14 cellular contexts compared by ENCODE assay signal in the genomic region with DNA sequence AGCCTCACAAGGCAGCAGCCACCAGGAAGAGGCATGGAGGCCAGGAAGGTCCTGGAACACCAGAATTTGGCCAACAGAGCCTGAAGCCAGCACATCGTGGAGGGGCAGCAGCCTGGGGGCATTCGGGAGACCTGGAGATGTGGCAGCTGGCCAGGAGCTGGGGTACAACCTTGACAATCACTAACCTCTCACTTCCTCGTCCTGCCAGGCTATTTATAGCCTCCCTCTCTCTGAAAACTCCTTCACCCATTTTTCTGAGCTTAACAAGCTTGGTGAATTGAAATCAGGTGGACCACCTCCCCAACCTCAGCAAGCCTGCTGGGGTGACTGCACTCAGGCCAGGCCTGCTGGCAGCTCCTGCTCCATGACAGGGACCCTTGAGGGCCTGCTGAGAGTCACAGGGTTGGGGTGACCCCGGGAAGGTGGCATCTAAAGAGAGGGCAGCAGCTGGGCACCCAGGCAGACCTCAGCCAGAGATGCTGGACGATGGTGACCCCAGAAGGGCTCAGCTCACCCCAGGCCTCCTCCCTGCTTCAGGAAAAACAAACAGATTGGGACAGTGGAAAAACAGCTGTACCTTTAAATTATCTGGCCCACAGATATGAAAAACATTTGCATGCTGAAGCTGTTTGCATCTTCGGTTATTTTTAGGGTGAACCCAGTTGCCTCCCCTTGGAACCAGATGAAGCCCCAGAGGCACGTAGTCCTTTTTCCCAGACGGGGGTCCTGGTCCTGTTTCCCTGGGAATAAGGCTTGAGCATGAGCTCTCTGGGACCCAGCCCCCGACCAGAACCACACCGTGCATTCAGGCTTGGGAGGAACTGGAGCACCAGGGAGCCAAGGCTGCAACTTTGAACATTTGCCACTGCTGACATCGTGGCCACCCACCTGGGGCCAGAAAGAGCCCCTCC.
DNase-seq lines count a peak whose midpoint lies in the region; ATAC-seq, FAIRE-seq and TF ChIP-seq lines count a peak whose summit lies in the region.
"Had no signal": no experiment of that assay in that cellular context is flagged by ENCODE, and none has a peak within 500 bp of the region (broad histone marks: within the 10 kb centered on the region; RNA-seq: fewer than 3 reads in every experiment).

No MANE protein-coding gene starts in this region.

- no peak overlapping the region for H3K9ac ChIP-seq in SK-N-SH

- DNase-seq in SK-N-SH (no peak), HTR-8/SVneo (ENCODE audit: insufficient read length, low spot score) (no peak), hypothalamus (lab: John Stamatoyannopoulos, UW) (no peak)
- no peak for DNase-seq in activated CD4-positive, alpha-beta T cell treated with anti-CD3 and anti-CD28 coated beads, Interleukin-2, amount 50 U/mL, for 1 hour
- DNase-seq: activated CD4-positive, alpha-beta T cell treated with anti-CD3 and anti-CD28 coated beads for 1 hour; amniotic stem cell; H7; ovary had no signal

- no peak for TF ChIP-seq EP300 in SK-N-SH (IDR thresholded peaks at IDR 0.05; ENCODE audit: borderline replicate concordance in 1 of 2, low read depth in 1 of 2, low read length in 1 of 2)

- no peak for TF ChIP-seq CTCF in SK-N-SH (IDR thresholded peaks at IDR 0.05)
- no peak for TF ChIP-seq CTCF in HEK293 (tag by site-specific recombination; IDR thresholded peaks at IDR 0.05)

- TF ChIP-seq RAD21 in SK-N-SH (IDR thresholded peaks at IDR 0.05; ENCODE audit: low read length): no peak

- H3K36me3 ChIP-seq in SK-N-SH (replicated peaks in 1 of 2; ENCODE audit: control insufficient read depth in 1 of 2, insufficient read depth in 2 of 2, low read length in 1 of 2) (no peaks in the 10 kb centered on the region), HEK293 (ENCODE audit: control insufficient read depth in 2 of 2, insufficient read depth in 1 of 2, low read length in 2 of 2) (no peaks in the 10 kb centered on the region)
- H3K36me3 ChIP-seq: ovary, thoracic aorta had no signal

- H3K27ac Mint-ChIP-seq in stimulated activated memory B cell treated with anti-CD40 and anti-IgM and Interleukin-4, amounts not matched to agents 10 μg/mL and 1 μg/mL and 100 μg/mL, for 72 hours: peak overlapping the region; percentile 97
- H3K27ac Mint-ChIP-seq: dendritic cell treated with granulocyte-macrophage colony-stimulating factor and Interleukin-4, amounts not matched to agents 40 ng/mL and 50 ng/mL, for 4 days had no signal

- H3K27ac ChIP-seq in SK-N-SH (ENCODE audit: low read depth in 2 of 2, low read length in 1 of 2) (no peak overlapping the region), HEK293 (ENCODE audit: extremely low read depth, low read depth, low read length) (no peak overlapping the region), cingulate gyrus (ENCODE audit: low read depth, low read length) (peak overlapping the region; percentile 47)
- H3K27ac ChIP-seq: thoracic aorta had no signal

- H3K4me3 Mint-ChIP-seq in stimulated activated memory B cell treated with anti-CD40 and anti-IgM and Interleukin-4, amounts not matched to agents 10 μg/mL and 1 μg/mL and 100 μg/mL, for 72 hours: peak overlapping the region; percentile 67
- H3K4me3 Mint-ChIP-seq: dendritic cell treated with granulocyte-macrophage colony-stimulating factor and Interleukin-4, amounts not matched to agents 40 ng/mL and 50 ng/mL, for 4 days had no signal

- POLR2A ChIA-PET in SK-N-SH (lab: Yijun Ruan, JAX): no interaction called here
- POLR2A ChIA-PET in HEK293 (lab: Yijun Ruan, JAX): no interaction called here

- no peaks in the 10 kb centered on the region for H3K9me3 ChIP-seq in SK-N-SH
- no peaks in the 10 kb centered on the region for H3K9me3 ChIP-seq in HEK293 (ENCODE audit: control insufficient read depth, insufficient read depth, low read depth, low read length)
- H3K9me3 ChIP-seq: ovary, thoracic aorta had no signal

- ATAC-seq in SK-N-SH treated with all-trans-retinoic acid at 6 μM for 48 hours: no peak
- peak; percentile 76 for ATAC-seq in stimulated activated memory B cell treated with anti-CD40 and anti-IgM and Interleukin-4, amounts not matched to agents 10 μg/mL and 1 μg/mL and 100 μg/mL, for 72 hours

- no peaks in the 10 kb centered on the region for H3K27me3 Mint-ChIP-seq in stimulated activated memory B cell treated with anti-CD40 and anti-IgM and Interleukin-4, amounts not matched to agents 10 μg/mL and 1 μg/mL and 100 μg/mL, for 72 hours
- H3K27me3 Mint-ChIP-seq: dendritic cell treated with granulocyte-macrophage colony-stimulating factor and Interleukin-4, amounts not matched to agents 40 ng/mL and 50 ng/mL, for 4 days had no signal

- no peaks in the 10 kb centered on the region for H3K9me3 Mint-ChIP-seq in stimulated activated memory B cell treated with anti-CD40 and anti-IgM and Interleukin-4, amounts not matched to agents 10 μg/mL and 1 μg/mL and 100 μg/mL, for 72 hours
- H3K9me3 Mint-ChIP-seq: dendritic cell treated with granulocyte-macrophage colony-stimulating factor and Interleukin-4, amounts not matched to agents 40 ng/mL and 50 ng/mL, for 4 days had no signal

- no peaks in the 10 kb centered on the region for H3K27me3 ChIP-seq in SK-N-SH (ENCODE audit: insufficient read depth)
- H3K27me3 ChIP-seq: ovary had no signal

- CTCF ChIA-PET in SK-N-SH (lab: Yijun Ruan, JAX) (interaction anchor here (0.6 to 1.3 kb wide), 3 partner anchors 41 to 102 kb away, joined by 3 to 4 read pairs (median 3); no protein-coding TSS in a partner anchor), HEK293 (lab: Yijun Ruan, JAX) (no interaction called here)

- H3K79me2 ChIP-seq in SK-N-SH (ENCODE audit: insufficient read depth): 0 out of 2 replicates have a peak, but pooled peaks cover 5% of the 10 kb centered on the region

- peaks cover 3% of the 10 kb centered on the region for H3F3A ChIP-seq in SK-N-SH (replicated peaks; ENCODE audit: insufficient read depth)

- no peaks in the 10 kb centered on the region for H4K20me1 ChIP-seq in SK-N-SH (ENCODE audit: insufficient read depth)

- H3K4me3 ChIP-seq in SK-N-SH (ENCODE audit: low read depth in 2 of 2, low read length in 1 of 2) (no peak overlapping the region), HEK293 (ENCODE audit: low read depth, low read length) (no peak overlapping the region)
- H3K4me3 ChIP-seq: ovary, thoracic aorta had no signal

- H3K4me2 ChIP-seq in SK-N-SH: peak overlapping the region; percentile 16; the same call in 1 of the 2 replicates

- peaks cover 64% of the 10 kb centered on the region for H3K4me1 Mint-ChIP-seq in stimulated activated memory B cell treated with anti-CD40 and anti-IgM and Interleukin-4, amounts not matched to agents 10 μg/mL and 1 μg/mL and 100 μg/mL, for 72 hours

- no peak for FAIRE-seq in HTR-8/SVneo (lab: Jason Lieb, UNC)

- WGBS in SK-N-SH (ENCODE audit: low lambda C conversion rate): 91% methylated on average over 4 of the region's 11 CpGs

- peaks cover 9 to 20% of the 10 kb centered on the region in 2 experiments; a peak in 3 of 4 replicates for H3K4me1 ChIP-seq in SK-N-SH (ENCODE audit: control insufficient read depth in 1 of 2, insufficient read depth in 2 of 2, low read depth in 1 of 2, low read length in 1 of 2)
- H3K4me1 ChIP-seq in HEK293 (ENCODE audit: control insufficient read depth, insufficient read depth, low read length): no peaks in the 10 kb centered on the region

- no peaks in the 10 kb centered on the region for H3K9me2 ChIP-seq in SK-N-SH

- H2AFZ ChIP-seq in SK-N-SH (ENCODE audit: low read depth): no peak overlapping the region

- H3K36me3 Mint-ChIP-seq in stimulated activated memory B cell treated with anti-CD40 and anti-IgM and Interleukin-4, amounts not matched to agents 10 μg/mL and 1 μg/mL and 100 μg/mL, for 72 hours: no peaks in the 10 kb centered on the region

TF ChIP-seq in SK-N-SH, 30 proteins besides CTCF, POLR2A, EP300 and RAD21 (continues in another document):
- TF ChIP-seq RFX5 (IDR thresholded peaks at IDR 0.05; ENCODE audit: low read length) (no peak), TCF12 (IDR thresholded peaks at IDR 0.05) (no peak), FOXM1 (IDR thresholded peaks at IDR 0.05; ENCODE audit: low read depth) (no peak), MEF2A (IDR thresholded peaks at IDR 0.05; ENCODE audit: borderline replicate concordance, low read depth) (no peak), RCOR1 (IDR thresholded peaks at IDR 0.05; ENCODE audit: low read length) (no peak)
- TF ChIP-seq, protein P1, sequence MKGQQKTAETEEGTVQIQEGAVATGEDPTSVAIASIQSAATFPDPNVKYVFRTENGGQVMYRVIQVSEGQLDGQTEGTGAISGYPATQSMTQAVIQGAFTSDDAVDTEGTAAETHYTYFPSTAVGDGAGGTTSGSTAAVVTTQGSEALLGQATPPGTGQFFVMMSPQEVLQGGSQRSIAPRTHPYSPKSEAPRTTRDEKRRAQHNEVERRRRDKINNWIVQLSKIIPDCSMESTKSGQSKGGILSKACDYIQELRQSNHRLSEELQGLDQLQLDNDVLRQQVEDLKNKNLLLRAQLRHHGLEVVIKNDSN (IDR thresholded peaks at IDR 0.05; ENCODE audit: borderline replicate concordance, low read depth): no peak

TF ChIP-seq in SK-N-SH treated with all-trans-retinoic acid at 6 μM for 48 hours, 23 proteins besides CTCF, POLR2A, EP300 and RAD21 (continues in another document):
- no peak for TF ChIP-seq SNAI2 (CRISPR knock-in tag; IDR thresholded peaks at IDR 0.05)
- TF ChIP-seq, protein P2, sequence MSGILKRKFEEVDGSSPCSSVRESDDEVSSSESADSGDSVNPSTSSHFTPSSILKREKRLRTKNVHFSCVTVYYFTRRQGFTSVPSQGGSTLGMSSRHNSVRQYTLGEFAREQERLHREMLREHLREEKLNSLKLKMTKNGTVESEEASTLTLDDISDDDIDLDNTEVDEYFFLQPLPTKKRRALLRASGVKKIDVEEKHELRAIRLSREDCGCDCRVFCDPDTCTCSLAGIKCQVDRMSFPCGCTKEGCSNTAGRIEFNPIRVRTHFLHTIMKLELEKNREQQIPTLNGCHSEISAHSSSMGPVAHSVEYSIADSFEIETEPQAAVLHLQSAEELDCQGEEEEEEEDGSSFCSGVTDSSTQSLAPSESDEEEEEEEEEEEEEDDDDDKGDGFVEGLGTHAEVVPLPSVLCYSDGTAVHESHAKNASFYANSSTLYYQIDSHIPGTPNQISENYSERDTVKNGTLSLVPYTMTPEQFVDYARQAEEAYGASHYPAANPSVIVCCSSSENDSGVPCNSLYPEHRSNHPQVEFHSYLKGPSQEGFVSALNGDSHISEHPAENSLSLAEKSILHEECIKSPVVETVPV (CRISPR knock-in tag; IDR thresholded peaks at IDR 0.05): no peak

TF ChIP-seq in HEK293, 187 proteins besides CTCF, POLR2A, EP300 and RAD21:
- TF ChIP-seq ZIC2 (tag by site-specific recombination; IDR thresholded peaks at IDR 0.05) (0 out of 2 replicates have a peak, but pooled peaks have one; percentile 12), ZNF223 (tag by site-specific recombination; IDR thresholded peaks at IDR 0.05) (no peak)
